ENCODE assay signal across 23 cellular contexts in the genomic region with DNA sequence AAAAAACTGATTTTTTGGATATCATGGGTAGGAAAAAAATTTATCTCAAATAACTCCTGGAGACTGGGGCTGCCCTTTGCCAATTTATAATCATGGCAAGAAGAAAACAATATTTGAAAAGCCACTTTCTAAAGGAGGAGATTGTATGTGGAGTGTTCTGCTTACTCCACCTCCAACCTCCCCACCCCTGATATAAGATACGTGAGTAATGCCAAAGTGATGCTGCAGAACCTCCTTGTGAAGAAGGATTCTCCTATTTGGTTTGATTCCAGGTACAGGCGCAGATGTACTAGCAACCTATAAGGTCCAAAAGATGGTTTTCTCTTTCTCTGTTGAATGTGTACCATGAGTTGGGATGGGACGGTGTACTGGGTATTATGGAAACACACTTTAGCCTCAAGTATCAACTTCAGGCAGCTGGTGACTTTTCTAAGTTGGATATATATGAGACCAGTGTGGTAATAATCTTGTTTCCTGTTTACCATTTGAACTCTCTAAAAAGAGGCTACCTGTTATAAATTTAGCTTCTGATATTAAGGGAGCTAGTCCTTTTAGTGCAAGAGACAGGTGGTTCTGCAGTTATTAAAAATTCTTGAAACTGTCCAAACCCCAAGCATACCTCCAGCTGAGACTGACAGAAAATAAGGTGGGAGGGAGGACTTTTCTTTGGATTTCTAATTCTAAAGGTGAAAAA.
"Had no signal": no experiment of that assay in that cellular context is flagged by ENCODE, and none has a peak within 500 bp of the region (broad histone marks: within the 10 kb centered on the region; RNA-seq: fewer than 3 reads in every experiment).

No MANE protein-coding gene starts in this region.

- FAIRE-seq: RCC 7860 had no signal

- H3K27ac ChIP-seq: SK-N-MC, VCaP had no signal

- DNase-seq: activated CD4-positive, alpha-beta memory T cell treated with anti-CD3 and anti-CD28 coated beads, Interleukin-2, amount 10 ng/mL, durations not matched to agents 7 days and 5 days; activated CD4-positive, alpha-beta T cell treated with anti-CD3 and anti-CD28 coated beads for 36 hours; activated CD4-positive, alpha-beta T cell treated with anti-CD3 and anti-CD28 coated beads, Interleukin-2, amount 50 U/mL, for 1 hour; activated gamma-delta T cell; activated naive CD4-positive, alpha-beta T cell treated with anti-CD3 and anti-CD28 coated beads, Interleukin-2, amount 10 ng/mL, durations not matched to agents 7 days and 5 days; activated naive CD8-positive, alpha-beta T cell treated with anti-CD3 and anti-CD28 coated beads for 36 hours; activated T-cell treated with anti-CD3 and anti-CD28 coated beads for 4 hours; activated T-cell treated with anti-CD3 and anti-CD28 coated beads, Interleukin-2, amount 50 U/mL, for 48 hours; caudate nucleus; KG1; MV-4-11; NCI-H1092 treated with DMSO at 0.1 percent for 48 hours; NCI-H1417 treated with DMSO at 0.1 percent for 48 hours; NCI-H1694; NCI-H2029 treated with DMSO at 0.1 percent for 48 hours; NCI-H510A treated with DMSO at 0.1 percent for 48 hours; NCI-H69; SIG-M5; T-helper 1 cell had no signal

- ATAC-seq: activated CD4-positive, alpha-beta T cell treated with anti-CD3 and anti-CD28 coated beads for 36 hours; activated T-helper 17 cell treated with anti-CD3 and anti-CD28 coated beads, Interleukin-2, amount 50 U/mL, for 72 hours had no signal

- H3K4me3 ChIP-seq: SK-N-MC had no signal
